In genomic region chr20:49698477-49698876, GRCh38 we compare ENCODE assay signal across 1 cellular context.
TF ChIP-seq lines count a peak whose summit lies in the region.

No MANE protein-coding gene starts in this region.

TF ChIP-seq in HCT116, 20 proteins besides CTCF, POLR2A, EP300 and RAD21 (continued from another document):
- TF ChIP-seq, protein P1, sequence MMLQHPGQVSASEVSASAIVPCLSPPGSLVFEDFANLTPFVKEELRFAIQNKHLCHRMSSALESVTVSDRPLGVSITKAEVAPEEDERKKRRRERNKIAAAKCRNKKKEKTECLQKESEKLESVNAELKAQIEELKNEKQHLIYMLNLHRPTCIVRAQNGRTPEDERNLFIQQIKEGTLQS (IDR thresholded peaks at IDR 0.05), result no peak
